In genomic region chr1:1308756-1309524, GRCh38 we compare ENCODE assay signal across 9 cellular contexts. TPM values are rescaled to one million over a fixed set of nuclear protein-coding genes. Genes with fewer than 3 reads are reported as not detected.
DNase-seq lines count a peak whose midpoint lies in the region; ATAC-seq and FAIRE-seq lines count a peak whose summit lies in the region.
"Had no signal": no experiment of that assay in that cellular context is flagged by ENCODE, and none has a peak within 500 bp of the region (broad histone marks: within the 10 kb centered on the region; RNA-seq: fewer than 3 reads in every experiment).

No MANE protein-coding gene starts in this region.

- CTCF ChIA-PET in naive thymus-derived CD4-positive, alpha-beta T cell (lab: Charles Lee), result no interaction called here

- H3K4me1 Mint-ChIP-seq in naive thymus-derived CD4-positive, alpha-beta T cell, result peaks cover 11 to 24% (median 17%) of the 10 kb centered on the region in 7 donors

- H3K36me3 Mint-ChIP-seq in naive thymus-derived CD4-positive, alpha-beta T cell, result peaks cover 0 to 6% (median 0%) of the 10 kb centered on the region in 5 donors

- intact Hi-C loops in naive thymus-derived CD4-positive, alpha-beta T cell (cut with micrococcal nuclease), result loop anchor here (1.0 to 10.0 kb wide), 15 partner anchors 15 to 600 kb away; partner anchors contain the start of genes AURKAIP1 (in 2 of the 2), B3GALT6 (in 2 of the 2), C1orf159 (in 2 of the 2) and CPTP (in 2 of the 2)

- peak overlapping the region; percentile 89 for H3K27ac ChIP-seq in GM23248
- peak overlapping the region; percentile 74 for H3K27ac ChIP-seq in SJSA1
- H3K27ac ChIP-seq in naive thymus-derived CD4-positive, alpha-beta T cell (ENCODE audit: low read depth, low read length), result peak overlapping the region; percentile 90

- peak overlapping the region; percentile 57 for H2AFZ ChIP-seq in GM23248

- H3K4me3 Mint-ChIP-seq in naive thymus-derived CD4-positive, alpha-beta T cell, result peak overlapping the region; percentile 62 to 91 (median 84)

- no peaks in the 10 kb centered on the region for H3F3A ChIP-seq in GM23248 (ENCODE audit: insufficient read depth)

- no peaks in the 10 kb centered on the region for H3K27me3 ChIP-seq in GM23248 (replicated peaks; ENCODE audit: insufficient read depth)
- no peaks in the 10 kb centered on the region for H3K27me3 ChIP-seq in SJSA1 (replicated peaks)
- H3K27me3 ChIP-seq in endocrine pancreas (ENCODE audit: control insufficient read depth, insufficient read depth, low read length), result no peaks in the 10 kb centered on the region
- H3K27me3 ChIP-seq in naive thymus-derived CD4-positive, alpha-beta T cell (ENCODE audit: control insufficient read depth in 2 of 2, insufficient read depth in 2 of 2, low read length in 2 of 2), result no peaks in the 10 kb centered on the region

- peak overlapping the region; percentile 76 for H3K4me2 ChIP-seq in GM23248 (ENCODE audit: unreplicated experiment)

- H3K9ac ChIP-seq in GM23248, result peak overlapping the region; percentile 97
- H3K9ac ChIP-seq in endocrine pancreas (ENCODE audit: control insufficient read depth, insufficient read depth, low read length), result peak overlapping the region; percentile 65

- H3K27me3 Mint-ChIP-seq in naive thymus-derived CD4-positive, alpha-beta T cell, result no peaks in the 10 kb centered on the region

- H3K36me3 ChIP-seq in GM23248 (ENCODE audit: low read depth) (peaks cover 11% of the 10 kb centered on the region; the same call in 1 of the 2 replicates), SJSA1 (peaks cover 71% of the 10 kb centered on the region), endocrine pancreas (ENCODE audit: control insufficient read depth, insufficient read depth, low read length) (peaks cover 16% of the 10 kb centered on the region)
- peaks cover 0 to 37% (median 0%) of the 10 kb centered on the region in 3 experiments for H3K36me3 ChIP-seq in naive thymus-derived CD4-positive, alpha-beta T cell (ENCODE audit: control insufficient read depth in 2 of 3, insufficient read depth in 3 of 3, low read length in 3 of 3)

- H3K4me1 ChIP-seq in GM23248 (ENCODE audit: insufficient read depth) (peaks cover 22% of the 10 kb centered on the region), SJSA1 (replicated peaks) (peaks cover 54% of the 10 kb centered on the region), endocrine pancreas (ENCODE audit: control insufficient read depth, insufficient read depth, low read length) (no peaks in the 10 kb centered on the region)
- H3K4me1 ChIP-seq in naive thymus-derived CD4-positive, alpha-beta T cell (ENCODE audit: control insufficient read depth in 2 of 2, insufficient read depth in 2 of 2, low read length in 2 of 2), result peaks cover 31 to 34% of the 10 kb centered on the region in 2 donors

- H3K4me3 ChIP-seq in GM23248 (peak overlapping the region; percentile 92), SJSA1 (peak overlapping the region; percentile 91), endocrine pancreas (ENCODE audit: control insufficient read depth, insufficient read depth, low read length) (no peak overlapping the region)
- H3K4me3 ChIP-seq in naive thymus-derived CD4-positive, alpha-beta T cell (ENCODE audit: low read length), result peak overlapping the region; percentile 64

- no peaks in the 10 kb centered on the region for H4K20me1 ChIP-seq in GM23248 (ENCODE audit: insufficient read depth)

- DNase-seq in DMS53 (lab: John Stamatoyannopoulos, UW), result peak; percentile 86
- peak; percentile 49 for DNase-seq in GM23248
- DNase-seq in SJSA1 (ENCODE audit: low read depth in 1 of 2, low spot score in 2 of 2), result peak in 1 of 2 experiments; percentile 76
- peak in 1 of 9 donors; percentile 23 for DNase-seq in naive thymus-derived CD4-positive, alpha-beta T cell
- no peak for DNase-seq in mucosa of gallbladder (ENCODE audit: low spot score)
- no peak for DNase-seq in frontal cortex (ENCODE audit: low spot score in 2 of 2)
- DNase-seq in HPDE6-E6E7 (ENCODE audit: extremely low spot score), result no peak

- peaks cover 0 to 2% (median 0%) of the 10 kb centered on the region in 11 donors for H3K9me3 Mint-ChIP-seq in naive thymus-derived CD4-positive, alpha-beta T cell

- H3K9me2 ChIP-seq in GM23248 (ENCODE audit: insufficient read depth), result no peaks in the 10 kb centered on the region

- 6 to 12% methylated on average over 50 to 81 of the region's 91 CpGs for WGBS in GM23248 (ENCODE audit: low coverage in 1 of 2, low lambda C conversion rate in 2 of 2, missing lambda C conversion rate in 2 of 2), 2 experiments

- FAIRE-seq in frontal cortex (lab: Jason Lieb, UNC), result no peak

- no peaks in the 10 kb centered on the region for H3K9me3 ChIP-seq in GM23248 (ENCODE audit: low read depth)
- H3K9me3 ChIP-seq in SJSA1 (replicated peaks), result 0 out of 2 replicates have a peak, but pooled peaks cover 5% of the 10 kb centered on the region
- H3K9me3 ChIP-seq in endocrine pancreas (ENCODE audit: control insufficient read depth, low read length), result no peaks in the 10 kb centered on the region
- H3K9me3 ChIP-seq in naive thymus-derived CD4-positive, alpha-beta T cell (ENCODE audit: control insufficient read depth in 2 of 3, low read length in 3 of 3), result no peaks in the 10 kb centered on the region

- in situ Hi-C loops in GM23248 (cut with MboI), result no loop called here

- H3K27ac Mint-ChIP-seq in naive thymus-derived CD4-positive, alpha-beta T cell, result peak overlapping the region in 8 of 9 donors; percentile 47 to 91 (median 78)

- peaks cover 58% of the 10 kb centered on the region for H3K79me2 ChIP-seq in GM23248 (ENCODE audit: insufficient read depth)

- POLR2A ChIA-PET in naive thymus-derived CD4-positive, alpha-beta T cell (lab: Charles Lee), result interaction anchor here (0.8 to 1.6 kb wide), 3 partner anchors 15 to 66 kb away, joined by 3 to 5 read pairs (median 4); partner anchors contain the start of genes AURKAIP1, CPTP and INTS11

- no peak for ATAC-seq in naive thymus-derived CD4-positive, alpha-beta T cell

RNA-seq across cellular contexts. Expression of gene PUSL1, which starts 0.5 kb away (rescaled TPM):
- total RNA-seq in GM23248 (2014; rRNA removed; shearing (Covaris generic)), result 36.2 and 46.5 TPM in 2 replicates
- polyA plus RNA-seq in GM23248 (2016; fragmentation: Nextera tagmentation; extraction: Ambion mirVana), result 28.3 and 30.9 TPM in 2 replicates
- 27.3 and 35.1 TPM in 2 replicates for total RNA-seq in SJSA1 (2014; rRNA removed; shearing (Covaris generic))
- 10 to 100 TPM; 17.7 to 25.4 (median 19.4) TPM for total RNA-seq in naive thymus-derived CD4-positive, alpha-beta T cell
- polyA plus RNA-seq in naive thymus-derived CD4-positive, alpha-beta T cell, result 10 to 100 TPM; 16.2 to 26.1 TPM
- total RNA-seq in mucosa of gallbladder (19.0 TPM), frontal cortex (6.5 TPM)

RNA-seq across cellular contexts. Expression of gene ACAP3, which starts 1.2 kb away (rescaled TPM):
- total RNA-seq in GM23248 (2014; rRNA removed; shearing (Covaris generic)), result 58.6 and 68.0 TPM in 2 replicates
- 11.6 and 11.8 TPM in 2 replicates for polyA plus RNA-seq in GM23248 (2016; fragmentation: Nextera tagmentation; extraction: Ambion mirVana)
- 41.1 and 44.8 TPM in 2 replicates for total RNA-seq in SJSA1 (2014; rRNA removed; shearing (Covaris generic))
- 10 to 100 TPM; 51.5 to 70.8 (median 58.2) TPM for total RNA-seq in naive thymus-derived CD4-positive, alpha-beta T cell
- 1 to 10 TPM; 3.2 to 5.9 TPM for polyA plus RNA-seq in naive thymus-derived CD4-positive, alpha-beta T cell
- total RNA-seq in mucosa of gallbladder (86.6 TPM), frontal cortex (63.2 TPM)

RNA-seq across cellular contexts. Expression of gene INTS11, which starts 15.5 kb away (rescaled TPM):
- total RNA-seq in GM23248 (2014; rRNA removed; shearing (Covaris generic)), result 80.1 and 90.0 TPM in 2 replicates
- polyA plus RNA-seq in GM23248 (2016; fragmentation: Nextera tagmentation; extraction: Ambion mirVana), result 70.2 and 72.8 TPM in 2 replicates
- total RNA-seq in SJSA1 (2014; rRNA removed; shearing (Covaris generic)), result 66.7 and 81.0 TPM in 2 replicates
- 100 to 1,000 TPM; 126 to 187 (median 161) TPM for total RNA-seq in naive thymus-derived CD4-positive, alpha-beta T cell
- 10 to 100 TPM; 62.8 to 74.0 TPM for polyA plus RNA-seq in naive thymus-derived CD4-positive, alpha-beta T cell
- 121 TPM for total RNA-seq in mucosa of gallbladder
- total RNA-seq in frontal cortex, result 28.9 TPM

RNA-seq across cellular contexts. Expression of gene CPTP, which starts 15.7 kb away (rescaled TPM):
- total RNA-seq in GM23248 (2014; rRNA removed; shearing (Covaris generic)), result 30.5 and 39.0 TPM in 2 replicates
- 28.0 and 33.2 TPM in 2 replicates for polyA plus RNA-seq in GM23248 (2016; fragmentation: Nextera tagmentation; extraction: Ambion mirVana)
- total RNA-seq in SJSA1 (2014; rRNA removed; shearing (Covaris generic)), result 29.4 and 39.2 TPM in 2 replicates
- 10 to 100 TPM; 11.5 to 29.3 (median 19.1) TPM for total RNA-seq in naive thymus-derived CD4-positive, alpha-beta T cell
- polyA plus RNA-seq in naive thymus-derived CD4-positive, alpha-beta T cell, result 10 to 100 TPM; 17.7 to 26.5 TPM
- total RNA-seq in mucosa of gallbladder (36.1 TPM), frontal cortex (14.3 TPM)

RNA-seq across cellular contexts. Expression of gene TAS1R3, which starts 22.1 kb away (rescaled TPM):
- 0.54 TPM in 1 of 2 replicates, not detected in the other for total RNA-seq in GM23248 (2014; rRNA removed; shearing (Covaris generic))
- polyA plus RNA-seq in GM23248 (2016; fragmentation: Nextera tagmentation; extraction: Ambion mirVana), result 0.24 TPM in 1 of 2 replicates, not detected in the other
- 0.03 and 0.16 TPM in 2 replicates for total RNA-seq in SJSA1 (2014; rRNA removed; shearing (Covaris generic))
- 1 to 10 TPM; 1.1 to 2.6 (median 1.8) TPM for total RNA-seq in naive thymus-derived CD4-positive, alpha-beta T cell
- polyA plus RNA-seq in naive thymus-derived CD4-positive, alpha-beta T cell, result under 1 TPM in 1 of 2 donors, not detected in 1; 0.32 TPM
- total RNA-seq in mucosa of gallbladder (0.40 TPM), frontal cortex (0.41 TPM)
- total RNA-seq: SK-MEL-5 had no signal

Comparison
In these comparisons a context has a peak if more than half of its experiments do, and no peak if none do; other contexts are left out.
1. DNase-seq: peak in DMS53 (single experiment) and GM23248 (single experiment); none in mucosa of gallbladder (single experiment), frontal cortex (0 of 2) and HPDE6-E6E7 (single experiment).
2. Peak in every context shown above with its lines, with median percentiles within 50 percentile points of each other: H3K27ac ChIP-seq.